ENCODE assay signal across 20 cellular contexts in the genomic region with DNA sequence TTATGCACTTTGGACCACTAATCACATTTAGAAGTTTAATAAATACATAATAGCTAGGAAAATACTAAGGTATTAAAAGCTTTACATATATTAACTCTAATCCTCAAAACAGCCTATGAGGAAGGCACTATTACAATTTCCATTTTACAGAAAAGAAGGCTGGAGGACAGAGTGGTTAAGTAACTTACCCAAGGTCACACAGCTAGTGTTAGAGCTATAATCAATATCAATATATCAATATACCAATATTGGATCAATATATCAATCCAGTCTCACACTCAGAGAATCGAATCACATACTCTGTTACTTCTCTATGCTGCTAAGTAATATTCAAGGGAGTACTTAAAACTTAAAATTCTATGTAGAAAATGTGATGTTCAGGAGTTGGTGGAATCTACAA.
"Had no signal": no experiment of that assay in that cellular context is flagged by ENCODE, and none has a peak within 500 bp of the region (broad histone marks: within the 10 kb centered on the region; RNA-seq: fewer than 3 reads in every experiment).

No MANE protein-coding gene starts in this region.

- H3K36me3 ChIP-seq: neural progenitor cell, thyroid gland had no signal

- H2AFZ ChIP-seq: neural progenitor cell had no signal

- H3K4me3 ChIP-seq: lung, neural progenitor cell, thyroid gland had no signal

- FAIRE-seq: bronchial epithelial cell, kidney had no signal

- DNase-seq: activated CD4-positive, alpha-beta T cell treated with anti-CD3 and anti-CD28 coated beads for 36 hours; activated CD4-positive, alpha-beta T cell treated with anti-CD3 and anti-CD28 coated beads, Interleukin-2, amount 50 U/mL, for 48 hours; activated naive CD4-positive, alpha-beta T cell treated with Interleukin-2 at 50 U/mL for 16 hours; activated naive CD8-positive, alpha-beta T cell treated with anti-CD3 and anti-CD28 coated beads for 36 hours; activated T-cell treated with anti-CD3 and anti-CD28 coated beads, Interleukin-2, amount 50 U/mL, for 48 hours; amniotic stem cell; cerebellar nuclear complex; cortex of kidney; foreskin fibroblast; kidney; naive thymus-derived CD8-positive, alpha-beta T cell; retina; stimulated activated CD4-positive, alpha-beta T cell treated with anti-CD3 and anti-CD28 coated beads, Interleukin-4, amount 100 ng/mL, for 1 hour; stimulated activated naive CD4-positive, alpha-beta T cell; T1000; thyroid gland had no signal

- H3K9me3 ChIP-seq: thyroid gland had no signal

- H3K9ac ChIP-seq: neural progenitor cell had no signal

- H3K27me3 ChIP-seq: neural progenitor cell, thyroid gland had no signal

- H3K27ac ChIP-seq: epithelial cell of prostate, neural progenitor cell had no signal

- ATAC-seq: activated CD4-positive, alpha-beta T cell treated with anti-CD3 and anti-CD28 coated beads for 36 hours; naive thymus-derived CD8-positive, alpha-beta T cell had no signal
